In the genomic region with DNA sequence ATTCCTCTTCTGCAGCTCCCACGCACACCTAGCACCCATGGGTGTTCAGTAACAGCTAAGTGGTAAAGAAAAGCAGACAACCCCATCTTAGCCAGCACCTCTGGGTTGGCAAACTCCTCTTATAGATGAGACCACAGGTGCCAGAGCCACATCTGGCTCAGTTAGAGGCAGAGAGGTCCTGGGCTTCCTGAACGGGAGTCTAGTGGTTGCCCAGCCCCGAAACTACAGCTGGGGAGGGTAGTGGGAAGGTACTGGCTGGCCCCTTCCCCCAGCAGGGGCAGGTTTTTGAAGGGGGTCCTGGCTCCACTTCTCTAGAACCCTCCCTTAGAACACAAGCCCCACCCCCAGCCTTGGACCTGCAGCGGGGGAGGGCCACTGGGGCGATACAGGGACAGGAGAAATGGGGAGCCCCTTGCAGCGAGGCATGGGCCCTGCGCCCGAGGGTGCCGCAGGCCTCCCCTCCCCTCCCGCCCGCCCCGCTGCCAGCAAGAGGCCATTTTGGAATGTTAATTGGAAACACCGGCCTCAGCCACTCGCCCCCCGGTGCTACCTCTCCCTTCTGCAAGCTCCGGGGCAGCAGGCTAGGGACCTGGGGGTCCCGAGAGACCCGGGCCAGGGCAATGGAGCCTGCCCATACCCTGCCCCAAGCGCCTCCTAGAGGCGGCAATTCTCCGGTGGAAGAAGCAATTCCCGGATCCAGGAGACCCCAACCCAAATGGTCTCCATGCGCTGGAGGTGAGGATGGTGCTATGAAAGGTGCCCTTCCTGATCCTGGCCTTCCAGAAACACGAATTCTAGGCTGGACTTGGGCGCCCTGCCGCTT, we compare ENCODE assay signal across 9 cellular contexts. TPM values are rescaled to one million over a fixed set of nuclear protein-coding genes. Genes with fewer than 3 reads are reported as not detected.
A peak's percentile ranks its signal among the peaks of the same experiment; 100 is the strongest.
DNase-seq lines count a peak whose midpoint lies in the region; ATAC-seq and TF ChIP-seq lines count a peak whose summit lies in the region.
"Had no signal": no experiment of that assay in that cellular context is flagged by ENCODE, and none has a peak within 500 bp of the region (broad histone marks: within the 10 kb centered on the region; RNA-seq: fewer than 3 reads in every experiment).

No MANE protein-coding gene starts in this region.

- H3K4me3 Mint-ChIP-seq in activated naive CD8-positive, alpha-beta T cell treated with anti-CD3 and anti-CD28 coated beads for 36 hours, result peak overlapping the region; percentile 85

- no peak for DNase-seq in BJ (ENCODE audit: low read depth)
- no peak for DNase-seq in Karpas-422
- peak; percentile 31 for DNase-seq in activated naive CD8-positive, alpha-beta T cell treated with anti-CD3 and anti-CD28 coated beads for 36 hours
- peak; percentile 49 for DNase-seq in stimulated activated CD8-positive, alpha-beta memory T cell treated with anti-CD3 and anti-CD28 coated beads, Interleukin-4, amount 100 ng/mL, for 48 hours
- no peak for DNase-seq in COLO829 (ENCODE audit: low spot score)
- no peak for DNase-seq in left lobe of liver (ENCODE audit: low spot score)
- no peak for DNase-seq in medulla oblongata (ENCODE audit: extremely low spot score)

- H3K4me1 ChIP-seq in Karpas-422 (ENCODE audit: low read length) (peaks cover 47% of the 10 kb centered on the region), iPS-20b (ENCODE audit: insufficient read depth, low read length) (peaks cover 10% of the 10 kb centered on the region)

- H3K4me2 ChIP-seq in Karpas-422 (ENCODE audit: low read depth, low read length, poor library complexity, severe bottlenecking), result peak overlapping the region; percentile 97

- peaks cover 16% of the 10 kb centered on the region for H3K79me2 ChIP-seq in Karpas-422 (ENCODE audit: low read length)

- peak overlapping the region; percentile 93 for H3K9ac ChIP-seq in Karpas-422 (ENCODE audit: low read length)
- peak overlapping the region; percentile 66; the same call in 1 of the 2 replicates for H3K9ac ChIP-seq in iPS-20b (ENCODE audit: low read depth, low read length)

- H3K9me3 Mint-ChIP-seq in activated naive CD8-positive, alpha-beta T cell treated with anti-CD3 and anti-CD28 coated beads for 36 hours, result no peaks in the 10 kb centered on the region

- H3K9me2 ChIP-seq in Karpas-422 (replicated peaks; ENCODE audit: insufficient read depth, low read length), result no peaks in the 10 kb centered on the region

- H2AFZ ChIP-seq in Karpas-422 (ENCODE audit: low read length), result 0 out of 2 replicates have a peak overlapping the region, but pooled peaks have one; percentile 33

- H4K20me1 ChIP-seq in Karpas-422 (ENCODE audit: insufficient read depth, low read depth, low read length), result peaks cover 9% of the 10 kb centered on the region; the same call in 1 of the 2 replicates

- peak overlapping the region; percentile 93 for H3K27ac Mint-ChIP-seq in activated naive CD8-positive, alpha-beta T cell treated with anti-CD3 and anti-CD28 coated beads for 36 hours

- peak; percentile 27; the same call in 1 of the 2 replicates for TF ChIP-seq CTCF in BJ (IDR thresholded peaks at IDR 0.05; ENCODE audit: insufficient read depth, low read depth, low read length)

- H3K9me3 ChIP-seq in Karpas-422 (ENCODE audit: low read length) (no peaks in the 10 kb centered on the region), iPS-20b (ENCODE audit: insufficient read depth, low read depth, low read length) (no peaks in the 10 kb centered on the region)

- CTCF ChIA-PET in BJ (lab: Yijun Ruan, JAX), result interaction anchor here (0.7 to 12.6 kb wide), 8 partner anchors 47 to 91 kb away, joined by 3 to 179 read pairs (median 5); a partner anchor contains a TSS

- peak overlapping the region; percentile 54 for H3K27ac ChIP-seq in Karpas-422 (ENCODE audit: low read length)
- H3K27ac ChIP-seq in iPS-20b (ENCODE audit: low read length), result no peak overlapping the region

- peaks cover 26% of the 10 kb centered on the region for H3K36me3 ChIP-seq in BJ (ENCODE audit: control insufficient read depth, insufficient read depth, low read length)
- H3K36me3 ChIP-seq in Karpas-422 (ENCODE audit: insufficient read depth, low read length), result no peaks in the 10 kb centered on the region; the same call in 1 of the 2 replicates
- peaks cover 37% of the 10 kb centered on the region for H3K36me3 ChIP-seq in iPS-20b (ENCODE audit: insufficient read depth, low read depth, low read length)

- H3K36me3 Mint-ChIP-seq in activated naive CD8-positive, alpha-beta T cell treated with anti-CD3 and anti-CD28 coated beads for 36 hours, result peaks cover 15% of the 10 kb centered on the region

- peaks cover 35% of the 10 kb centered on the region for H3K4me1 Mint-ChIP-seq in activated naive CD8-positive, alpha-beta T cell treated with anti-CD3 and anti-CD28 coated beads for 36 hours

- no peaks in the 10 kb centered on the region for H3K27me3 Mint-ChIP-seq in activated naive CD8-positive, alpha-beta T cell treated with anti-CD3 and anti-CD28 coated beads for 36 hours

- no peak for ATAC-seq in left lobe of liver
- ATAC-seq: left colon had no signal

- POLR2A ChIA-PET in BJ (lab: Charles Lee), result interaction anchor here (1.5 kb wide), 1 partner anchor 9 kb away, joined by 3 read pairs; no protein-coding TSS in a partner anchor

- H3K4me3 ChIP-seq in BJ (ENCODE audit: low read depth, low read length) (peak overlapping the region; percentile 94), Karpas-422 (ENCODE audit: low read length) (peak overlapping the region; percentile 85), iPS-20b (ENCODE audit: low read length) (peak overlapping the region; percentile 82)

- H3K27me3 ChIP-seq in BJ (ENCODE audit: control insufficient read depth, insufficient read depth, low read length) (no peaks in the 10 kb centered on the region), Karpas-422 (ENCODE audit: low read length) (no peaks in the 10 kb centered on the region), iPS-20b (ENCODE audit: insufficient read depth, low read length) (peaks cover 31% of the 10 kb centered on the region)

RNA-seq across cellular contexts. Expression of a gene that starts 1.5 kb away (rescaled TPM):
- 25.7 and 37.0 TPM in 2 replicates for polyA plus RNA-seq in BJ (2011; rRNA removed)
- polyA minus RNA-seq in BJ (2011; rRNA and poly(A)+ RNA removed), result 38.8 and 67.7 TPM in 2 replicates
- 11.1 and 21.2 TPM in 2 replicates for total RNA-seq in Karpas-422 (2014; rRNA removed; shearing (Covaris generic); ENCODE audit: low replicate concordance)
- 10 to 100 TPM; 21.7 to 22.0 TPM for total RNA-seq in activated naive CD8-positive, alpha-beta T cell treated with anti-CD3 and anti-CD28 coated beads for 36 hours
- 4.3 TPM for total RNA-seq in left lobe of liver

RNA-seq across cellular contexts. Expression of a gene that starts 59.2 kb away (rescaled TPM):
- 1,978 and 2,324 TPM in 2 replicates for polyA plus RNA-seq in BJ (2011; rRNA removed)
- 601 and 981 TPM in 2 replicates for polyA minus RNA-seq in BJ (2011; rRNA and poly(A)+ RNA removed)
- total RNA-seq in Karpas-422 (2014; rRNA removed; shearing (Covaris generic); ENCODE audit: low replicate concordance), result 2,656 and 3,245 TPM in 2 replicates
- 1,000 to 10,000 TPM; 1,575 to 1,589 TPM for total RNA-seq in activated naive CD8-positive, alpha-beta T cell treated with anti-CD3 and anti-CD28 coated beads for 36 hours
- total RNA-seq in left lobe of liver, result 392 TPM

Comparison
In these comparisons a context has a peak if more than half of its experiments do, and no peak if none do; other contexts are left out.
1. DNase-seq: peak in activated naive CD8-positive, alpha-beta T cell treated with anti-CD3 and anti-CD28 coated beads for 36 hours (single experiment) and stimulated activated CD8-positive, alpha-beta memory T cell treated with anti-CD3 and anti-CD28 coated beads, Interleukin-4, amount 100 ng/mL, for 48 hours (single experiment); none in BJ (single experiment), Karpas-422 (single experiment), COLO829 (single experiment), left lobe of liver (single experiment) and medulla oblongata (single experiment).
2. Peak in every context shown above with its lines, with median percentiles within 50 percentile points of each other: H3K4me3 ChIP-seq.